Comparison of ENCODE assay signal across 8 cellular contexts in genomic region chr5:181204561-181205401, GRCh38. TPM values are rescaled to one million over a fixed set of nuclear protein-coding genes. Genes with fewer than 3 reads are reported as not detected.
A peak's percentile ranks its signal among the peaks of the same experiment; 100 is the strongest.
DNase-seq lines count a peak whose midpoint lies in the region; ATAC-seq and TF ChIP-seq lines count a peak whose summit lies in the region.

Gene TRIM7 (minus strand): TSS chr5:181205196. CDS start chr5:181205110, 86 bp downstream.

- CTCF ChIA-PET in naive thymus-derived CD4-positive, alpha-beta T cell (lab: Charles Lee), result interaction anchor here (0.5 to 4.1 kb wide), 4 partner anchors 13 to 630 kb away, joined by 3 to 18 read pairs (median 4); no protein-coding TSS in a partner anchor

- peak within 1 kb of the TSS; percentile 88 to 99 (median 94) for H3K4me3 Mint-ChIP-seq in naive thymus-derived CD4-positive, alpha-beta T cell

- intact Hi-C loops in naive thymus-derived CD4-positive, alpha-beta T cell (cut with micrococcal nuclease), result no loop called here

- H3K36me3 Mint-ChIP-seq in naive thymus-derived CD4-positive, alpha-beta T cell, result peaks cover 0 to 17% (median 0%) of the 10 kb centered on the region in 5 donors

- peak within 1 kb of the TSS; percentile 5; the same call in 1 of the 2 replicates for H3K27ac ChIP-seq in SJSA1
- peak within 1 kb of the TSS; percentile 73 for H3K27ac ChIP-seq in naive thymus-derived CD4-positive, alpha-beta T cell (ENCODE audit: low read depth, low read length)

- TF ChIP-seq CTCF in epithelial cell of esophagus (IDR thresholded peaks at IDR 0.05; ENCODE audit: insufficient read depth, low read depth, low read length, missing control alignments), result no peak

- peaks cover 18% of the 10 kb centered on the region for H3K4me1 ChIP-seq in SJSA1 (replicated peaks)
- peaks cover 5 to 11% of the 10 kb centered on the region in 2 donors for H3K4me1 ChIP-seq in naive thymus-derived CD4-positive, alpha-beta T cell (ENCODE audit: control insufficient read depth in 2 of 2, insufficient read depth in 2 of 2, low read length in 2 of 2)

- H3K27me3 Mint-ChIP-seq in naive thymus-derived CD4-positive, alpha-beta T cell, result peaks cover 0 to 58% (median 11%) of the 10 kb centered on the region in 5 donors

- no peaks in the 10 kb centered on the region for H3K36me3 ChIP-seq in SJSA1
- H3K36me3 ChIP-seq in naive thymus-derived CD4-positive, alpha-beta T cell (ENCODE audit: control insufficient read depth in 2 of 3, insufficient read depth in 3 of 3, low read length in 3 of 3), result no peaks in the 10 kb centered on the region

- in situ Hi-C loops in G401 (cut with HindIII; ENCODE audit: low sequenced_read_pairs), result no loop called here

- peak within 1 kb of the TSS; percentile 90 to 100 (median 98) for H3K27ac Mint-ChIP-seq in naive thymus-derived CD4-positive, alpha-beta T cell

- H3K9me3 ChIP-seq in SJSA1 (replicated peaks), result no peaks in the 10 kb centered on the region
- H3K9me3 ChIP-seq in naive thymus-derived CD4-positive, alpha-beta T cell (ENCODE audit: control insufficient read depth in 2 of 3, low read length in 3 of 3), result no peaks in the 10 kb centered on the region

- no peaks in the 10 kb centered on the region for H3K27me3 ChIP-seq in SJSA1 (replicated peaks)
- peaks cover 0 to 4% of the 10 kb centered on the region in 2 donors for H3K27me3 ChIP-seq in naive thymus-derived CD4-positive, alpha-beta T cell (ENCODE audit: control insufficient read depth in 2 of 2, insufficient read depth in 2 of 2, low read length in 2 of 2)

- DNase-seq in G401 (ENCODE audit: low spot score), result peak; percentile 47
- peak; percentile 88 to 91 for DNase-seq in SJSA1 (ENCODE audit: low read depth in 1 of 2, low spot score in 2 of 2)
- DNase-seq in epithelial cell of esophagus (ENCODE audit: low read depth), result peak; percentile 79
- peak in 3 of 9 donors; percentile 11 to 54 (median 17) for DNase-seq in naive thymus-derived CD4-positive, alpha-beta T cell
- DNase-seq in NOMO-1 (lab: John Stamatoyannopoulos, UW; ENCODE audit: unreplicated experiment in 2 of 2), result no peak
- DNase-seq in NCI-H526 (lab: John Stamatoyannopoulos, UW), result no peak

- H3K4me3 ChIP-seq in SJSA1 (peak within 1 kb of the TSS; percentile 63), epithelial cell of esophagus (ENCODE audit: low read length) (peak within 1 kb of the TSS; percentile 71)
- peak within 1 kb of the TSS; percentile 67 for H3K4me3 ChIP-seq in naive thymus-derived CD4-positive, alpha-beta T cell (ENCODE audit: low read length)

- H3K4me1 Mint-ChIP-seq in naive thymus-derived CD4-positive, alpha-beta T cell, result peaks cover 21 to 33% (median 29%) of the 10 kb centered on the region in 7 donors

- peaks cover 0 to 23% (median 3%) of the 10 kb centered on the region in 11 donors for H3K9me3 Mint-ChIP-seq in naive thymus-derived CD4-positive, alpha-beta T cell

- POLR2A ChIA-PET in naive thymus-derived CD4-positive, alpha-beta T cell (lab: Charles Lee), result interaction anchor here (0.7 to 8.9 kb wide), 7 partner anchors 8 to 56 kb away, joined by 3 to 259 read pairs (median 6); partner anchors contain the start of genes TRIM41 and TRIM52

- ATAC-seq in naive thymus-derived CD4-positive, alpha-beta T cell, result no peak
- ATAC-seq in HG03196 (IDR thresholded peaks at IDR 0.05; ENCODE audit: unreplicated experiment) (no peak), GM19324 (IDR thresholded peaks at IDR 0.05; ENCODE audit: low FRiP score, unreplicated experiment) (no peak)

RNA-seq across cellular contexts. Expression of gene TRIM7, which starts in this region (rescaled TPM):
- total RNA-seq in G401 (2014; rRNA removed; shearing (Covaris generic)), result 3.9 and 5.1 TPM in 2 replicates
- 28.0 and 45.2 TPM in 2 replicates for total RNA-seq in SJSA1 (2014; rRNA removed; shearing (Covaris generic))
- 1 to 10 TPM; 1.1 to 6.1 (median 3.6) TPM for total RNA-seq in naive thymus-derived CD4-positive, alpha-beta T cell
- polyA plus RNA-seq in naive thymus-derived CD4-positive, alpha-beta T cell, result under 1 TPM in 1 of 2 donors, not detected in 1; 0.28 TPM

Comparison
In these comparisons a context has a peak if more than half of its experiments do, and no peak if none do; other contexts are left out.
1. DNase-seq: peak in G401 (single experiment), SJSA1 (2 of 2) and epithelial cell of esophagus (single experiment); none in NOMO-1 (0 of 2) and NCI-H526 (0 of 2).
2. Peak in every context shown above with its lines, with median percentiles within 50 percentile points of each other: H3K4me3 ChIP-seq.